ENCODE assay signal across 8 cellular contexts in genomic region chrX:52261125-52261462, GRCh38.
DNase-seq lines count a peak whose midpoint lies in the region; ATAC-seq, FAIRE-seq and TF ChIP-seq lines count a peak whose summit lies in the region.

No MANE protein-coding gene starts in this region.

- H3K4me3 ChIP-seq in BLaER1 treated with 17β-estradiol and CSF1 and Interleukin-3, amounts not matched to agents 10 nM and 100 nM: peak overlapping the region; percentile 54 to 76 (median 62)
- H3K4me3 ChIP-seq in K562 (peak overlapping the region; percentile 50; the same call in 1 of the 2 replicates), mucosa of rectum (ENCODE audit: low read length in 2 of 2) (peak overlapping the region; percentile 85 to 94)

- peaks cover 14 to 28% (median 21%) of the 10 kb centered on the region in 10 experiments for H3K4me1 ChIP-seq in BLaER1 treated with 17β-estradiol and CSF1 and Interleukin-3, amounts not matched to agents 10 nM and 100 nM
- H3K4me1 ChIP-seq in K562 (replicated peaks in 1 of 2; ENCODE audit: control insufficient read depth in 2 of 2, insufficient read depth in 2 of 2, low read length in 2 of 2) (peaks cover 4 to 7% of the 10 kb centered on the region in 2 experiments; a peak in 2 of 5 replicates), mucosa of rectum (ENCODE audit: control insufficient read depth in 2 of 2, insufficient read depth in 2 of 2, low read length in 2 of 2) (peaks cover 7 to 11% of the 10 kb centered on the region in 2 donors)

- no peak for TF ChIP-seq EP300 in K562 (IDR thresholded peaks at IDR 0.05; ENCODE audit: low read length)

- H3K9ac ChIP-seq in BLaER1 treated with 17β-estradiol and CSF1 and Interleukin-3, amounts not matched to agents 10 nM and 100 nM: peak overlapping the region in 9 of 11 experiments; percentile 71 to 86 (median 84); a peak in 13 of 22 replicates
- H3K9ac ChIP-seq in K562 (ENCODE audit: insufficient read depth in 1 of 2, low read depth in 2 of 2, low read length in 2 of 2) (no peak overlapping the region), mucosa of rectum (ENCODE audit: low read depth in 1 of 2, low read length in 2 of 2) (no peak overlapping the region)

- ATAC-seq in HG03025 (IDR thresholded peaks at IDR 0.05; ENCODE audit: low FRiP score, unreplicated experiment) (peak; percentile 2), K562 (peak; percentile 55)

- H2AFZ ChIP-seq in K562 (ENCODE audit: low read depth, low read length): peak overlapping the region; percentile 67; the same call in 1 of the 2 replicates

- H3K27me3 ChIP-seq in BLaER1 treated with 17β-estradiol and CSF1 and Interleukin-3, amounts not matched to agents 10 nM and 100 nM: peaks cover 46 to 70% (median 63%) of the 10 kb centered on the region in 11 experiments
- H3K27me3 ChIP-seq in K562 (ENCODE audit: control insufficient read depth in 2 of 2, insufficient read depth in 2 of 2, low read length in 2 of 2): no peaks in the 10 kb centered on the region
- H3K27me3 ChIP-seq in mucosa of rectum (ENCODE audit: control insufficient read depth in 2 of 2, insufficient read depth in 2 of 2, low read length in 2 of 2): peaks cover 0 to 12% of the 10 kb centered on the region in 2 donors

- TF ChIP-seq CTCF in K562 (IDR thresholded peaks at IDR 0.05 in 2 of 3, conservative IDR thresholded peaks at IDR 0.05 in 1 of 3; ENCODE audit: insufficient read depth in 2 of 3, low read depth in 1 of 3, low read length in 3 of 3): no peak

- intact Hi-C loops in K562 (cut with micrococcal nuclease): no loop called here

- H3K36me3 ChIP-seq in BLaER1 treated with 17β-estradiol and CSF1 and Interleukin-3, amounts not matched to agents 10 nM and 100 nM: no peaks in the 10 kb centered on the region
- H3K36me3 ChIP-seq in K562 (ENCODE audit: control insufficient read depth, insufficient read depth, low read length): no peaks in the 10 kb centered on the region
- H3K36me3 ChIP-seq in mucosa of rectum (ENCODE audit: control insufficient read depth in 2 of 2, insufficient read depth in 2 of 2, low read length in 2 of 2): no peaks in the 10 kb centered on the region

- POLR2A ChIA-PET in K562 (lab: Yijun Ruan, JAX): no interaction called here

- TF ChIP-seq POLR2A in K562 (conservative IDR thresholded peaks at IDR 0.05) (no peak), GM12892 (IDR thresholded peaks at IDR 0.05; ENCODE audit: low read depth, low read length) (no peak)

- FAIRE-seq in K562 (lab: Jason Lieb, UNC): no peak
- FAIRE-seq in GM12892 (lab: Jason Lieb, UNC): no peak

- no peaks in the 10 kb centered on the region for H3K9me3 ChIP-seq in BLaER1 treated with 17β-estradiol and CSF1 and Interleukin-3, amounts not matched to agents 10 nM and 100 nM (replicated peaks in 1 of 11)
- H3K9me3 ChIP-seq in K562 (replicated peaks; ENCODE audit: control insufficient read depth, insufficient read depth, low read depth, low read length) (no peaks in the 10 kb centered on the region), mucosa of rectum (ENCODE audit: control insufficient read depth in 2 of 2, low read length in 2 of 2) (no peaks in the 10 kb centered on the region)

- no TSS peak for BruUV-seq in K562 (replicated peaks; lab: Mats Ljungman, UMichigan)

- no peaks in the 10 kb centered on the region for H4K20me1 ChIP-seq in BLaER1 treated with 17β-estradiol and CSF1 and Interleukin-3, amounts not matched to agents 10 nM and 100 nM
- no peaks in the 10 kb centered on the region for H4K20me1 ChIP-seq in K562 (replicated peaks; ENCODE audit: control insufficient read depth, insufficient read depth, low read length)

- peak overlapping the region; percentile 58 to 95 (median 80) for H3K4me2 ChIP-seq in BLaER1 treated with 17β-estradiol and CSF1 and Interleukin-3, amounts not matched to agents 10 nM and 100 nM
- H3K4me2 ChIP-seq in K562 (ENCODE audit: insufficient read depth, low read length): peak overlapping the region; percentile 71; the same call in 1 of the 2 replicates

- CTCF ChIA-PET in K562 (lab: Yijun Ruan, JAX; ENCODE audit: low intra/inter-chr PET ratio): no interaction called here

- in situ Hi-C loops in K562 (cut with MboI): no loop called here

- no peak for TF ChIP-seq RAD21 in K562 (CRISPR knock-in tag; conservative IDR thresholded peaks at IDR 0.05 in 1 of 2, IDR thresholded peaks at IDR 0.05 in 1 of 2)

- H3K79me2 ChIP-seq in K562 (ENCODE audit: control insufficient read depth, insufficient read depth, low read length): no peaks in the 10 kb centered on the region

- peak overlapping the region in 6 of 11 experiments; percentile 79 to 91 (median 85); a peak in 7 of 22 replicates for H3K27ac ChIP-seq in BLaER1 treated with 17β-estradiol and CSF1 and Interleukin-3, amounts not matched to agents 10 nM and 100 nM
- H3K27ac ChIP-seq in K562 (ENCODE audit: extremely low read depth, low read depth, low read length): no peak overlapping the region
- no peak overlapping the region for H3K27ac ChIP-seq in mucosa of rectum (ENCODE audit: low read depth in 2 of 2, low read length in 2 of 2)

- H3K9me1 ChIP-seq in K562 (ENCODE audit: control insufficient read depth, insufficient read depth, low read length): no peaks in the 10 kb centered on the region

- DNase-seq in K562 (ENCODE audit: extremely low read depth in 1 of 4, low spot score in 3 of 4) (peak in 2 of 4 experiments; percentile 3 to 4), COR-L47 (lab: John Stamatoyannopoulos, UW) (no peak), GM12892 (ENCODE audit: insufficient read length) (no peak), SK-N-DZ (ENCODE audit: low spot score) (no peak), AG08396 (ENCODE audit: low spot score) (no peak)

- 0% methylated on average over 2 of the region's 2 CpGs for WGBS in K562 (ENCODE audit: insufficient coverage, low coverage, missing lambda C conversion rate)

TF ChIP-seq in K562, 482 proteins besides CTCF, POLR2A, EP300 and RAD21 (continues in another document):
- TF ChIP-seq KDM4B (IDR thresholded peaks at IDR 0.05; ENCODE audit: borderline replicate concordance in 2 of 2, low read depth in 1 of 2) (no peak), NELFE (IDR thresholded peaks at IDR 0.05; ENCODE audit: insufficient read depth, insufficient read length) (no peak), OTX1 (CRISPR knock-in tag; IDR thresholded peaks at IDR 0.05) (no peak), E2F5 (CRISPR knock-in tag; IDR thresholded peaks at IDR 0.05) (no peak), ZC3H8 (IDR thresholded peaks at IDR 0.05) (no peak), ZBTB11 (CRISPR knock-in tag; IDR thresholded peaks at IDR 0.05) (no peak), MITF (IDR thresholded peaks at IDR 0.05) (no peak), PHTF2 (CRISPR knock-in tag; IDR thresholded peaks at IDR 0.05) (no peak), ZNF408 (CRISPR knock-in tag; IDR thresholded peaks at IDR 0.05; ENCODE audit: low read depth) (no peak), BMI1 (IDR thresholded peaks at IDR 0.05; ENCODE audit: low read length) (no peak), KAT2B (IDR thresholded peaks at IDR 0.05; ENCODE audit: low read depth, low read length) (no peak), SAFB (IDR thresholded peaks at IDR 0.05; ENCODE audit: borderline replicate concordance, low read depth, low read length) (no peak), SNAPC5 (CRISPR knock-in tag; IDR thresholded peaks at IDR 0.05) (no peak)

Comparison
In these comparisons a context has a peak if more than half of its experiments do, and no peak if none do; other contexts are left out.
1. H3K27ac ChIP-seq: peak in BLaER1 treated with 17β-estradiol and CSF1 and Interleukin-3, amounts not matched to agents 10 nM and 100 nM (6 of 11); none in K562 (single experiment) and mucosa of rectum (0 of 2).
2. H3K9ac ChIP-seq: peak in BLaER1 treated with 17β-estradiol and CSF1 and Interleukin-3, amounts not matched to agents 10 nM and 100 nM (9 of 11); none in K562 (0 of 2) and mucosa of rectum (0 of 2).
3. Peak in every context shown above with its lines, with median percentiles within 50 percentile points of each other: H3K4me3 ChIP-seq.